8 cellular contexts compared by ENCODE assay signal in the genomic region with DNA sequence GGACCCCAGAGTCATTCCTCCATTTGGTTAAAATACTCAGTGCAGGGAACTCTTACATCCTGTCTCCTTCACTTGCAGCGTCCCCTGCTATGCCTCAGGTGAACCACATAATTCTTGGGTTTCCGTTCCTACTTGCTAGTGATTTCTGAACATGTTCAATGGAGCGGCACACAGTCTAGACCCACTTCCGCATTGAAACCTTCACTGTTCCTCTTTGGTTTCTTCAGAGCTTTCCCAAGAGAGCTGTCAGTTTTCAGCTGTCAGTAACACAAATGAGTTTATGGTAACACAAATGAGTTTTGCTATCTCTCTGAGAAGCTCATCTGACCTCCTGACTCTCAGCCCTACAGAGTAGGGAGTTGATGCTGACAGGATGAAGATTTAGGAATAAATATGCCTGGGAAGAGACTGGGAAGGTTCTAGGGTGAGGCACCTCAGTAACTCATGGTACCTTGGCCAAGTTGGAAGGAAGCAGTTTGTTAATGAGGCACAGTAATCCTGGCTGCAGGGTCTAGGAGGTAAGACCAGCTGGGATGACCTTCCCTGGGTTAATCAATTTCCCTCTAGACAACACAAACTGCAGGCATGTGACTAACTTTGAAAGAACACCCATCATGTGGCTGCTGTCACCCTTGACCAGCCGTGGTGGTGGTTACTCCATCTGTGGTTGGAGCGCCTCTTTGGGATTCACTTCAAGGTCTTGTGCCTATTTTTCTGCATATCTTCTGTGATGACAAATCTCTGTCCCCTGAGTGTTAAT. TPM values are rescaled to one million over a fixed set of nuclear protein-coding genes. Genes with fewer than 3 reads are reported as not detected.
A peak's percentile ranks its signal among the peaks of the same experiment; 100 is the strongest.
DNase-seq lines count a peak whose midpoint lies in the region; ATAC-seq and TF ChIP-seq lines count a peak whose summit lies in the region.

No MANE protein-coding gene starts in this region.

- H3K27ac Mint-ChIP-seq in naive B cell = peak overlapping the region; percentile 68 to 99 (median 98)
- no peak overlapping the region for H3K27ac Mint-ChIP-seq in chondrocyte (ENCODE audit: unreplicated experiment)

- 0 out of 2 replicates have a peak, but pooled peaks have one; percentile 22 for TF ChIP-seq POLR2A in Raji (IDR thresholded peaks at IDR 0.05; ENCODE audit: insufficient read depth, low read depth, low read length)

- H3K36me3 Mint-ChIP-seq in naive B cell (peaks cover 7 to 8% of the 10 kb centered on the region in 2 donors), chondrocyte (ENCODE audit: low read depth) (peaks cover 13% of the 10 kb centered on the region)

- no peak for TF ChIP-seq CTCF in chondrocyte (IDR thresholded peaks at IDR 0.05)

- H3K9me3 Mint-ChIP-seq in naive B cell (no peaks in the 10 kb centered on the region), chondrocyte (ENCODE audit: low read depth) (no peaks in the 10 kb centered on the region)

- ATAC-seq in GM19035 (IDR thresholded peaks at IDR 0.05; ENCODE audit: unreplicated experiment) (peak; percentile 79), HG02970 (IDR thresholded peaks at IDR 0.05; ENCODE audit: low FRiP score, unreplicated experiment) (peak; percentile 75), naive B cell (ENCODE audit: low read depth in 2 of 2) (peak; percentile 88 to 91)

- H3K4me1 Mint-ChIP-seq in naive B cell = peaks cover 66 to 91% (median 88%) of the 10 kb centered on the region in 3 donors
- H3K4me1 Mint-ChIP-seq in chondrocyte (ENCODE audit: low read depth) = peaks cover 12% of the 10 kb centered on the region

- H3K27me3 Mint-ChIP-seq in naive B cell (no peaks in the 10 kb centered on the region), chondrocyte (ENCODE audit: low read depth) (no peaks in the 10 kb centered on the region)

- DNase-seq in naive B cell (peak; percentile 92), ACHN (no peak), T1000 (lab: John Stamatoyannopoulos, UW) (no peak), chondrocyte (ENCODE audit: low spot score) (no peak), OCI-M2 (lab: John Stamatoyannopoulos, UW; ENCODE audit: unreplicated experiment) (no peak)

- in situ Hi-C loops in ACHN (cut with HindIII; ENCODE audit: low pct_ligation_motif_present, low pct_unique_long_range_greater_than_20kb, low sequenced_read_pairs) = no loop called here

- H3K4me3 Mint-ChIP-seq in naive B cell (peak overlapping the region; percentile 64 to 92 (median 80)), chondrocyte (ENCODE audit: unreplicated experiment) (no peak overlapping the region)

RNA-seq across cellular contexts. Expression of a gene that starts 5.4 kb away (rescaled TPM):
- 10 to 100 TPM; 16.3 to 37.7 (median 36.1) TPM for polyA plus RNA-seq in naive B cell (ENCODE audit: low read depth in 6 of 6)
- 18.1 to 18.8 TPM (median 18.3 TPM) in 3 replicates for total RNA-seq in chondrocyte

RNA-seq across cellular contexts. Expression of a gene that starts 9.7 kb away (rescaled TPM):
- under 1 TPM in 4 of 6 donors, not detected in 2; 0.14 to 0.29 (median 0.21) TPM for polyA plus RNA-seq in naive B cell (ENCODE audit: low read depth in 6 of 6)
- total RNA-seq in chondrocyte = not detected in 3 replicates

RNA-seq across cellular contexts. Expression of a gene that starts 20.2 kb away (rescaled TPM):
- not detected for polyA plus RNA-seq in naive B cell (ENCODE audit: low read depth in 6 of 6)
- 17.1 to 21.4 TPM (median 21.2 TPM) in 3 replicates for total RNA-seq in chondrocyte

RNA-seq across cellular contexts. Expression of a gene that starts 39.7 kb away (rescaled TPM):
- polyA plus RNA-seq in naive B cell (ENCODE audit: low read depth in 6 of 6) = 1 to 10 TPM; 1.1 to 3.3 (median 2.1) TPM
- total RNA-seq in chondrocyte = 11.3 to 47.0 TPM (median 46.6 TPM) in 3 replicates

RNA-seq across cellular contexts. Expression of a gene that starts 47.5 kb away (rescaled TPM):
- polyA plus RNA-seq in naive B cell (ENCODE audit: low read depth in 6 of 6) = 100 to 1,000 TPM in 1 of 6 donors, 10 to 100 TPM in 5; 62.0 to 113 (median 77.9) TPM
- total RNA-seq in chondrocyte = 100.0 to 116 TPM (median 105 TPM) in 3 replicates
